1 cellular context compared by ENCODE assay signal in genomic region chr10:127833804-127834203, GRCh38.
TF ChIP-seq lines count a peak whose summit lies in the region.

No MANE protein-coding gene starts in this region.

TF ChIP-seq in HCT116, 20 proteins besides CTCF, POLR2A, EP300 and RAD21 (continued from another document):
- no peak for TF ChIP-seq ZBTB33 (IDR thresholded peaks at IDR 0.05; ENCODE audit: extremely low read depth, insufficient replicate concordance, low read length)
- TF ChIP-seq POLR2AphosphoS5 (IDR thresholded peaks at IDR 0.05; ENCODE audit: low read depth, low read length): no peak
- TF ChIP-seq ELF1 (IDR thresholded peaks at IDR 0.05; ENCODE audit: borderline replicate concordance, low read depth): no peak
